In genomic region chr16:88411951-88412576, GRCh38 we compare ENCODE assay signal across 2 cellular contexts.
TF ChIP-seq lines count a peak whose summit lies in the region.

No MANE protein-coding gene starts in this region.

TF ChIP-seq in IMR-90, 13 proteins besides CTCF, POLR2A, EP300 and RAD21:
- TF ChIP-seq RFX5 (IDR thresholded peaks at IDR 0.05; ENCODE audit: low read depth, low read length) (no peak), RCOR1 (IDR thresholded peaks at IDR 0.05; ENCODE audit: insufficient replicate concordance, low read length) (no peak), USF2 (IDR thresholded peaks at IDR 0.05; ENCODE audit: low read depth, low read length) (no peak), MAZ (IDR thresholded peaks at IDR 0.05; ENCODE audit: borderline replicate concordance, low read depth, low read length) (no peak), BHLHE40 (IDR thresholded peaks at IDR 0.05; ENCODE audit: low read depth, low read length) (no peak), SMC3 (IDR thresholded peaks at IDR 0.05; ENCODE audit: low read depth, low read length) (no peak), MAFK (IDR thresholded peaks at IDR 0.05; ENCODE audit: low read depth, low read length) (no peak), CEBPB (IDR thresholded peaks at IDR 0.05; ENCODE audit: low read depth, low read length) (no peak), MXI1 (IDR thresholded peaks at IDR 0.05; ENCODE audit: borderline replicate concordance, low read depth, low read length) (no peak), FOS (IDR thresholded peaks at IDR 0.05; ENCODE audit: low read depth, low read length) (no peak), NFE2L2 (IDR thresholded peaks at IDR 0.05; ENCODE audit: low read depth, low read length) (no peak), ELK1 (IDR thresholded peaks at IDR 0.05; ENCODE audit: borderline replicate concordance, low read depth, low read length) (no peak), CHD1 (IDR thresholded peaks at IDR 0.05; ENCODE audit: low read depth, low read length) (no peak)

TF ChIP-seq in H1, 55 proteins besides CTCF, POLR2A, EP300 and RAD21:
- TF ChIP-seq KDM1A (IDR thresholded peaks at IDR 0.05; ENCODE audit: borderline replicate concordance, low read length), result peak; percentile 93
- no peak for TF ChIP-seq BACH1 (IDR thresholded peaks at IDR 0.05; ENCODE audit: low read length)
TF ChIP-seq in H1: peak in this region for 1.
